1 cellular context compared by ENCODE assay signal in the genomic region with DNA sequence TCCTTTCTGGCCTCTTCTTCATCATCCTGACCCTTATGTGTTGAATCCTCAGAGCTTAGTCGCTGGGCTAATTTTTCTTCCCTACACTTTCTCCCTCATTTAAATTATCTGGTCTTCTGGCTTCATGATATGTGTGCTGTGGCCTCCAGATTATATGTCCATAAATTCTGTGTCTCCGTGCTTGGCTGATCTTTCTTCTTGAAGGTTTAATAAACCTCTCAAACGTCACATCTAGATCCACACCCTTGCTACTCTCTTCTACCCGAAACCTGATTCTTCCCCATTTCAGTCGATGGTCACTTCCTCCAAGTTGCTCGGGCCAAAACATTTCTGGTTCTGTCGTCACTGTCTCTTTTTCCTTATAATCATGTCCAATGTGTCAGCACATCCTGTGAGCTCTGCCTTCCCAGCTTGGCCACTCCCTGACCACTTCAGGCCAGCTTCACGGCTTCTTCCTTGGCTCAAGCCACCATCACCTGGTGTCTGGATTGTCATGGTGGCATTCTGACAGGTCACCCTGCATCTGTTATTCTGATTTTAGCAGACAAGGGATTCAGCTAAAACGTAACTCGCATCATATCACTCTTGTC.
TF ChIP-seq lines count a peak whose summit lies in the region.

No MANE protein-coding gene starts in this region.

TF ChIP-seq in SK-N-SH, 30 proteins besides CTCF, POLR2A, EP300 and RAD21 (continued from another document):
- TF ChIP-seq, protein P1, sequence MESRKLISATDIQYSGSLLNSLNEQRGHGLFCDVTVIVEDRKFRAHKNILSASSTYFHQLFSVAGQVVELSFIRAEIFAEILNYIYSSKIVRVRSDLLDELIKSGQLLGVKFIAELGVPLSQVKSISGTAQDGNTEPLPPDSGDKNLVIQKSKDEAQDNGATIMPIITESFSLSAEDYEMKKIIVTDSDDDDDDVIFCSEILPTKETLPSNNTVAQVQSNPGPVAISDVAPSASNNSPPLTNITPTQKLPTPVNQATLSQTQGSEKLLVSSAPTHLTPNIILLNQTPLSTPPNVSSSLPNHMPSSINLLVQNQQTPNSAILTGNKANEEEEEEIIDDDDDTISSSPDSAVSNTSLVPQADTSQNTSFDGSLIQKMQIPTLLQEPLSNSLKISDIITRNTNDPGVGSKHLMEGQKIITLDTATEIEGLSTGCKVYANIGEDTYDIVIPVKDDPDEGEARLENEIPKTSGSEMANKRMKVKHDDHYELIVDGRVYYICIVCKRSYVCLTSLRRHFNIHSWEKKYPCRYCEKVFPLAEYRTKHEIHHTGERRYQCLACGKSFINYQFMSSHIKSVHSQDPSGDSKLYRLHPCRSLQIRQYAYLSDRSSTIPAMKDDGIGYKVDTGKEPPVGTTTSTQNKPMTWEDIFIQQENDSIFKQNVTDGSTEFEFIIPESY (IDR thresholded peaks at IDR 0.05; ENCODE audit: borderline replicate concordance, low read depth), result no peak
- TF ChIP-seq NRF1 (IDR thresholded peaks at IDR 0.05; ENCODE audit: low read depth, low read length) (no peak), JUND (IDR thresholded peaks at IDR 0.05) (no peak), NFIC (IDR thresholded peaks at IDR 0.05; ENCODE audit: borderline replicate concordance) (no peak), TEAD4 (IDR thresholded peaks at IDR 0.05; ENCODE audit: borderline replicate concordance, insufficient read depth) (no peak), TCF12 (IDR thresholded peaks at IDR 0.05) (no peak), FOXM1 (IDR thresholded peaks at IDR 0.05; ENCODE audit: low read depth) (no peak), GABPA (IDR thresholded peaks at IDR 0.05; ENCODE audit: low read depth) (no peak), CHD2 (IDR thresholded peaks at IDR 0.05; ENCODE audit: low read length, partially characterized antibody) (no peak)
- TF ChIP-seq, protein P2, sequence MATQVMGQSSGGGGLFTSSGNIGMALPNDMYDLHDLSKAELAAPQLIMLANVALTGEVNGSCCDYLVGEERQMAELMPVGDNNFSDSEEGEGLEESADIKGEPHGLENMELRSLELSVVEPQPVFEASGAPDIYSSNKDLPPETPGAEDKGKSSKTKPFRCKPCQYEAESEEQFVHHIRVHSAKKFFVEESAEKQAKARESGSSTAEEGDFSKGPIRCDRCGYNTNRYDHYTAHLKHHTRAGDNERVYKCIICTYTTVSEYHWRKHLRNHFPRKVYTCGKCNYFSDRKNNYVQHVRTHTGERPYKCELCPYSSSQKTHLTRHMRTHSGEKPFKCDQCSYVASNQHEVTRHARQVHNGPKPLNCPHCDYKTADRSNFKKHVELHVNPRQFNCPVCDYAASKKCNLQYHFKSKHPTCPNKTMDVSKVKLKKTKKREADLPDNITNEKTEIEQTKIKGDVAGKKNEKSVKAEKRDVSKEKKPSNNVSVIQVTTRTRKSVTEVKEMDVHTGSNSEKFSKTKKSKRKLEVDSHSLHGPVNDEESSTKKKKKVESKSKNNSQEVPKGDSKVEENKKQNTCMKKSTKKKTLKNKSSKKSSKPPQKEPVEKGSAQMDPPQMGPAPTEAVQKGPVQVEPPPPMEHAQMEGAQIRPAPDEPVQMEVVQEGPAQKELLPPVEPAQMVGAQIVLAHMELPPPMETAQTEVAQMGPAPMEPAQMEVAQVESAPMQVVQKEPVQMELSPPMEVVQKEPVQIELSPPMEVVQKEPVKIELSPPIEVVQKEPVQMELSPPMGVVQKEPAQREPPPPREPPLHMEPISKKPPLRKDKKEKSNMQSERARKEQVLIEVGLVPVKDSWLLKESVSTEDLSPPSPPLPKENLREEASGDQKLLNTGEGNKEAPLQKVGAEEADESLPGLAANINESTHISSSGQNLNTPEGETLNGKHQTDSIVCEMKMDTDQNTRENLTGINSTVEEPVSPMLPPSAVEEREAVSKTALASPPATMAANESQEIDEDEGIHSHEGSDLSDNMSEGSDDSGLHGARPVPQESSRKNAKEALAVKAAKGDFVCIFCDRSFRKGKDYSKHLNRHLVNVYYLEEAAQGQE (IDR thresholded peaks at IDR 0.05; ENCODE audit: low read depth, low read length), result no peak
- TF ChIP-seq, protein P3, sequence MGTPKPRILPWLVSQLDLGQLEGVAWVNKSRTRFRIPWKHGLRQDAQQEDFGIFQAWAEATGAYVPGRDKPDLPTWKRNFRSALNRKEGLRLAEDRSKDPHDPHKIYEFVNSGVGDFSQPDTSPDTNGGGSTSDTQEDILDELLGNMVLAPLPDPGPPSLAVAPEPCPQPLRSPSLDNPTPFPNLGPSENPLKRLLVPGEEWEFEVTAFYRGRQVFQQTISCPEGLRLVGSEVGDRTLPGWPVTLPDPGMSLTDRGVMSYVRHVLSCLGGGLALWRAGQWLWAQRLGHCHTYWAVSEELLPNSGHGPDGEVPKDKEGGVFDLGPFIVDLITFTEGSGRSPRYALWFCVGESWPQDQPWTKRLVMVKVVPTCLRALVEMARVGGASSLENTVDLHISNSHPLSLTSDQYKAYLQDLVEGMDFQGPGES (IDR thresholded peaks at IDR 0.05; ENCODE audit: low read depth, low read length), result no peak
TF ChIP-seq in SK-N-SH: peak in this region for 0.
